ENCODE assay signal across 20 cellular contexts in genomic region chr16:10013364-10013763, GRCh38.
"Had no signal": no experiment of that assay in that cellular context is flagged by ENCODE, and none has a peak within 500 bp of the region (broad histone marks: within the 10 kb centered on the region; RNA-seq: fewer than 3 reads in every experiment).

No MANE protein-coding gene starts in this region.

- H3K4me3 Mint-ChIP-seq: activated CD4-positive, alpha-beta memory T cell treated with anti-CD3 and anti-CD28 coated beads, Interleukin-2, amount 10 ng/mL, durations not matched to agents 7 days and 5 days; activated T-cell treated with anti-CD3 and anti-CD28 coated beads, Interleukin-2, amount 50 U/mL, for 4 hours; nephron progenitor cell; stimulated activated naive CD8-positive, alpha-beta T cell treated with anti-CD3 and anti-CD28 coated beads, Interleukin-15, amount 100 ng/mL, for 72 hours had no signal

- H3K4me1 ChIP-seq: heart right ventricle, prostate gland, spleen, upper lobe of right lung had no signal

- H3K4me3 ChIP-seq: heart right ventricle, prostate gland, spleen, thoracic aorta, upper lobe of right lung had no signal

- H3K27ac Mint-ChIP-seq: activated CD4-positive, alpha-beta memory T cell treated with anti-CD3 and anti-CD28 coated beads, Interleukin-2, amount 10 ng/mL, durations not matched to agents 7 days and 5 days; activated naive CD4-positive, alpha-beta T cell treated with anti-CD3 and anti-CD28 coated beads, Interleukin-2, amount 50 U/mL, for 72 hours; nephron progenitor cell; stimulated activated naive CD8-positive, alpha-beta T cell treated with anti-CD3 and anti-CD28 coated beads, Interleukin-15, amount 100 ng/mL, for 72 hours had no signal

- H3K36me3 Mint-ChIP-seq: activated naive CD4-positive, alpha-beta T cell treated with anti-CD3 and anti-CD28 coated beads, Interleukin-2, amount 50 U/mL, for 72 hours had no signal

- ATAC-seq: activated naive CD4-positive, alpha-beta T cell treated with anti-CD3 and anti-CD28 coated beads, Interleukin-2, amount 50 U/mL, for 72 hours; activated T-cell treated with anti-CD3 and anti-CD28 coated beads, Interleukin-2, amount 50 U/mL, for 4 hours; left ventricle myocardium superior; sciatic nerve; stimulated activated naive CD8-positive, alpha-beta T cell treated with anti-CD3 and anti-CD28 coated beads, Interleukin-15, amount 100 ng/mL, for 72 hours; upper lobe of right lung had no signal

- H3K4me1 Mint-ChIP-seq: activated CD4-positive, alpha-beta memory T cell treated with anti-CD3 and anti-CD28 coated beads, Interleukin-2, amount 10 ng/mL, durations not matched to agents 7 days and 5 days; stimulated activated naive CD8-positive, alpha-beta T cell treated with anti-CD3 and anti-CD28 coated beads, Interleukin-15, amount 100 ng/mL, for 72 hours had no signal

- H3K36me3 ChIP-seq: heart right ventricle, prostate gland, spleen, thoracic aorta, upper lobe of right lung had no signal

- H3K27ac ChIP-seq: heart right ventricle, prostate gland, spleen, thoracic aorta, upper lobe of right lung had no signal

- H3K9me3 Mint-ChIP-seq: activated T-cell treated with anti-CD3 and anti-CD28 coated beads, Interleukin-2, amount 50 U/mL, for 4 hours; nephron progenitor cell had no signal

- H3K27me3 Mint-ChIP-seq: activated CD4-positive, alpha-beta memory T cell treated with anti-CD3 and anti-CD28 coated beads, Interleukin-2, amount 10 ng/mL, durations not matched to agents 7 days and 5 days had no signal

- DNase-seq: activated CD4-positive, alpha-beta memory T cell treated with anti-CD3 and anti-CD28 coated beads, Interleukin-2, amount 10 ng/mL, durations not matched to agents 7 days and 5 days; activated CD4-positive, alpha-beta T cell treated with anti-CD3 and anti-CD28 coated beads for 4 hours; activated effector memory CD4-positive, alpha-beta T cell treated with anti-CD3 and anti-CD28 coated beads, Interleukin-2, amount 50 U/mL, for 16 hours; activated T-cell treated with anti-CD3 and anti-CD28 coated beads, Interleukin-2, amount 50 U/mL, for 4 hours; central memory CD4-positive, alpha-beta T cell; cortex of kidney; effector CD8-positive, alpha-beta T cell; foreskin melanocyte; heart right ventricle; kidney; left ventricle myocardium superior; nephron progenitor cell; spleen; stimulated activated naive CD8-positive, alpha-beta T cell treated with anti-CD3 and anti-CD28 coated beads, Interleukin-15, amount 100 ng/mL, for 72 hours; T-helper 2 cell; upper lobe of right lung had no signal

- H3K9me3 ChIP-seq: heart right ventricle, prostate gland, spleen, thoracic aorta, upper lobe of right lung had no signal

- FAIRE-seq: kidney had no signal
